Comparison of ENCODE assay signal across 16 cellular contexts in the genomic region with DNA sequence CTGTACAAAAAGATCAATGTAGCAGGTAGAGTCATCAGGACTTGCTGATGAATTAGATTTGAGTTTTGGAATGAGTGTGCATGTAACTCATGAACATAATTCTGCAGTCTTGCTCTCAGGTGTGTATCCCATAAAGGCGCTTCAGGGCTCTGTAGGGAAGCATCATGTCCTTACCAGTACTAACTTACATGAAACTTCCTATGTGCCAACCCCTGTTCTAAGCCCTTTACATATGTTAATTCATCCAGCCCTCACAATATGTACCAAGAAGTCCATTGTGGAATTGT. TPM values are rescaled to one million over a fixed set of nuclear protein-coding genes. Genes with fewer than 3 reads are reported as not detected.
DNase-seq lines count a peak whose midpoint lies in the region; ATAC-seq, FAIRE-seq and TF ChIP-seq lines count a peak whose summit lies in the region.
"Had no signal": no experiment of that assay in that cellular context is flagged by ENCODE, and none has a peak within 500 bp of the region (broad histone marks: within the 10 kb centered on the region; RNA-seq: fewer than 3 reads in every experiment).

No MANE protein-coding gene starts in this region.

- no peaks in the 10 kb centered on the region for H3K9me3 ChIP-seq in GM12878 (replicated peaks; ENCODE audit: control insufficient read depth, insufficient read depth, low read length)

- no peak for TF ChIP-seq RAD21 in GM12878 (IDR thresholded peaks at IDR 0.05; ENCODE audit: insufficient read depth, low read depth, low read length)

- DNase-seq in GM12878 (ENCODE audit: low read depth, low spot score): no peak
- DNase-seq in NCI-H748 treated with DMSO at 0.1 percent for 48 hours (lab: John Stamatoyannopoulos, UW): no peak
- DNase-seq in activated effector memory CD4-positive, alpha-beta T cell treated with anti-CD3 and anti-CD28 coated beads, Interleukin-2, amount 50 U/mL, for 16 hours: no peak
- DNase-seq in activated CD8-positive, alpha-beta memory T cell treated with anti-CD3 and anti-CD28 coated beads, Interleukin-2, amount 10 ng/mL, durations not matched to agents 7 days and 5 days: no peak
- DNase-seq: activated naive CD8-positive, alpha-beta T cell treated with anti-CD3 and anti-CD28 coated beads, Interleukin-2, amount 10 ng/mL, durations not matched to agents 7 days and 5 days; NCI-H1092 treated with DMSO at 0.1 percent for 48 hours; NCI-H526; nephron progenitor cell; substantia nigra; T1000 had no signal

- no peak for FAIRE-seq in GM12878 (lab: Jason Lieb, UNC)
- FAIRE-seq: HTR-8/SVneo had no signal

- no peak overlapping the region for H3K4me3 Mint-ChIP-seq in activated CD8-positive, alpha-beta memory T cell treated with anti-CD3 and anti-CD28 coated beads, Interleukin-2, amount 10 ng/mL, durations not matched to agents 7 days and 5 days
- H3K4me3 Mint-ChIP-seq: activated naive CD8-positive, alpha-beta T cell treated with anti-CD3 and anti-CD28 coated beads, Interleukin-2, amount 10 ng/mL, durations not matched to agents 7 days and 5 days; nephron progenitor cell had no signal

- H3K4me1 Mint-ChIP-seq in activated CD8-positive, alpha-beta memory T cell treated with anti-CD3 and anti-CD28 coated beads, Interleukin-2, amount 10 ng/mL, durations not matched to agents 7 days and 5 days: peaks cover 21% of the 10 kb centered on the region

- no peaks in the 10 kb centered on the region for H3K27me3 ChIP-seq in GM12878 (replicated peaks in 1 of 2; ENCODE audit: control insufficient read depth in 2 of 2, insufficient read depth in 2 of 2, low read length in 1 of 2)

- H3K4me3 ChIP-seq in GM12878: 0 out of 2 replicates have a peak overlapping the region, but pooled peaks have one; percentile 41

- TF ChIP-seq EP300 in GM12878 (IDR thresholded peaks at IDR 0.05; ENCODE audit: borderline replicate concordance in 1 of 2, control insufficient read depth in 1 of 2, low read depth in 2 of 2, low read length in 2 of 2): no peak

- peaks cover 45% of the 10 kb centered on the region for H3K4me1 ChIP-seq in GM12878 (ENCODE audit: control insufficient read depth, insufficient read depth, low read length)

- H2AFZ ChIP-seq in GM12878 (ENCODE audit: control insufficient read depth, low read depth, low read length): no peak overlapping the region

- RAD21 ChIA-PET in GM12878 (lab: Charles Lee; ENCODE audit: unreplicated experiment): interaction anchor here (0.9 to 2.0 kb wide), 2 partner anchors 12 to 19 kb away, joined by 3 to 10 read pairs; partner anchors contain the start of gene FCRLA

- H3K9me3 Mint-ChIP-seq in activated CD8-positive, alpha-beta memory T cell treated with anti-CD3 and anti-CD28 coated beads, Interleukin-2, amount 10 ng/mL, durations not matched to agents 7 days and 5 days (ENCODE audit: low read depth): no peaks in the 10 kb centered on the region
- H3K9me3 Mint-ChIP-seq: activated naive CD8-positive, alpha-beta T cell treated with anti-CD3 and anti-CD28 coated beads, Interleukin-2, amount 10 ng/mL, durations not matched to agents 7 days and 5 days; nephron progenitor cell had no signal

- no peak for TF ChIP-seq POLR2A in GM12878 (IDR thresholded peaks at IDR 0.05; ENCODE audit: low read depth, low read length)

- TF ChIP-seq CTCF in GM12878 (IDR thresholded peaks at IDR 0.05 in 2 of 3, conservative IDR thresholded peaks at IDR 0.05 in 1 of 3; ENCODE audit: control insufficient read depth in 2 of 3, extremely low read depth in 1 of 3, insufficient read depth in 1 of 3, low read depth in 3 of 3, low read length in 3 of 3): no peak

- SMC1A ChIA-PET in GM12878 (lab: Charles Lee; ENCODE audit: uncharacterized antibody, unreplicated experiment): interaction anchor here (1.0 to 1.2 kb wide), 3 partner anchors 18 to 96 kb away, joined by 3 to 4 read pairs (median 3); no protein-coding TSS in a partner anchor

- WGBS in GM12878 (ENCODE audit: insufficient coverage, insufficient replicate concordance, low lambda C conversion rate, missing lambda C conversion rate): 0% methylated on average over 1 of the region's 1 CpG

- CTCF ChIA-PET in GM12878 (lab: Yijun Ruan, JAX): no interaction called here
- CTCF ChIA-PET in activated CD8-positive, alpha-beta memory T cell treated with anti-CD3 and anti-CD28 coated beads, Interleukin-2, amount 10 ng/mL, durations not matched to agents 7 days and 5 days (lab: Charles Lee): no interaction called here

- no peaks in the 10 kb centered on the region for H4K20me1 ChIP-seq in GM12878 (ENCODE audit: control insufficient read depth, insufficient read depth)

- no peak overlapping the region for H3K27ac Mint-ChIP-seq in activated CD8-positive, alpha-beta memory T cell treated with anti-CD3 and anti-CD28 coated beads, Interleukin-2, amount 10 ng/mL, durations not matched to agents 7 days and 5 days
- H3K27ac Mint-ChIP-seq: nephron progenitor cell had no signal

- peaks cover 30% of the 10 kb centered on the region for H3K27me3 Mint-ChIP-seq in activated CD8-positive, alpha-beta memory T cell treated with anti-CD3 and anti-CD28 coated beads, Interleukin-2, amount 10 ng/mL, durations not matched to agents 7 days and 5 days

- in situ Hi-C loops in GM12878 (cut with MboI): no loop called here

- H3K79me2 ChIP-seq in GM12878 (ENCODE audit: control insufficient read depth, insufficient read depth, low read length): no peaks in the 10 kb centered on the region

- peak overlapping the region; percentile 77 for H3K27ac ChIP-seq in GM12878 (ENCODE audit: control insufficient read depth, insufficient read depth)

- ATAC-seq in GM18868 (IDR thresholded peaks at IDR 0.05; ENCODE audit: unreplicated experiment) (peak; percentile 53), GM21390 (IDR thresholded peaks at IDR 0.05; ENCODE audit: unreplicated experiment) (peak; percentile 32), HG03060 (IDR thresholded peaks at IDR 0.05; ENCODE audit: low read depth, unreplicated experiment) (peak; percentile 22), GM12878 (peak; percentile 71)
- no peak for ATAC-seq in activated CD8-positive, alpha-beta memory T cell treated with anti-CD3 and anti-CD28 coated beads, Interleukin-2, amount 10 ng/mL, durations not matched to agents 7 days and 5 days
- ATAC-seq: sciatic nerve had no signal

- H3K36me3 ChIP-seq in GM12878 (ENCODE audit: control insufficient read depth in 2 of 2, insufficient read depth in 2 of 2, low read length in 1 of 2): no peaks in the 10 kb centered on the region

- POLR2A ChIA-PET in GM12878 (lab: Charles Lee): interaction anchor here (1.6 kb wide), 1 partner anchor 10 kb away, joined by 4 read pairs; no protein-coding TSS in a partner anchor

- peak overlapping the region; percentile 72 for H3K4me2 ChIP-seq in GM12878 (ENCODE audit: control insufficient read depth, insufficient read depth)

- H3K36me3 Mint-ChIP-seq in activated CD8-positive, alpha-beta memory T cell treated with anti-CD3 and anti-CD28 coated beads, Interleukin-2, amount 10 ng/mL, durations not matched to agents 7 days and 5 days: peaks cover 1% of the 10 kb centered on the region

- no TSS peak for BruUV-seq in GM12878 (replicated peaks; lab: Mats Ljungman, UMichigan)

- intact Hi-C loops in GM12878 (cut with micrococcal nuclease; ENCODE audit: unreplicated experiment): no loop called here

- H3K9ac ChIP-seq in GM12878 (ENCODE audit: control insufficient read depth, insufficient read depth, low read length): no peak overlapping the region

RNA-seq across cellular contexts. Expression of gene FCRLB, which starts 2.1 kb away (rescaled TPM):
- total RNA-seq in GM12878 (2013; cell fraction: nucleolus; rRNA removed): 4.0 and 4.2 TPM in 2 replicates
- 11.3 and 11.5 TPM in 2 replicates for total RNA-seq in GM12878 (2014; rRNA removed)
- 3.1 and 3.4 TPM in 2 replicates for total RNA-seq in GM12878 (2014; rRNA removed; fragmentation: Illumina TruSeq; extraction: Trizol)
- total RNA-seq in GM12878 (2021): 7.9 and 8.3 TPM in 2 replicates
- 0.73 TPM for polyA plus RNA-seq in GM12878 (2011; ENCODE audit: low read depth)
- polyA plus RNA-seq in GM12878 (2011; rRNA removed): 1.2 and 1.5 TPM in 2 replicates
- polyA plus RNA-seq in GM12878 (2011; cell fraction: cytosol; rRNA removed): 1.3 and 1.7 TPM in 2 replicates
- polyA plus RNA-seq in GM12878 (2011; cell fraction: nucleus; rRNA removed): 3.6 and 4.2 TPM in 2 replicates
- 2.5 and 3.2 TPM in 2 replicates for polyA plus RNA-seq in GM12878 (2012)
- polyA plus RNA-seq in GM12878 (2014; fragmentation: Illumina TruSeq; extraction: Trizol): 1.2 and 1.9 TPM in 2 replicates
- polyA plus RNA-seq in GM12878 (2014; fragmentation: Nextera tagmentation; extraction: Ambion mirVana): 1 to 10 TPM in 1 of 2 experiments, under 1 TPM in 1; 0.55 to 1.2 TPM
- 8.8 and 9.4 TPM in 2 replicates for polyA plus RNA-seq in GM12878 (2014; rRNA removed)
- polyA plus RNA-seq in GM12878 (2016; fragmentation: Nextera tagmentation; extraction: Ambion mirVana): 10 to 100 TPM; 10.9 to 11.7 TPM
- polyA minus RNA-seq in GM12878 (2011; rRNA and poly(A)+ RNA removed): 0.93 and 1.1 TPM in 2 replicates
- 0.53 and 0.62 TPM in 2 replicates for polyA minus RNA-seq in GM12878 (2011; cell fraction: cytosol; rRNA and poly(A)+ RNA removed)
- 2.3 and 2.4 TPM in 2 replicates for polyA minus RNA-seq in GM12878 (2011; cell fraction: nucleus; rRNA and poly(A)+ RNA removed)
- 1 to 10 TPM in 1 of 2 experiments, under 1 TPM in 1; 0.63 to 1.1 TPM for total RNA-seq in activated CD8-positive, alpha-beta memory T cell treated with anti-CD3 and anti-CD28 coated beads, Interleukin-2, amount 10 ng/mL, durations not matched to agents 7 days and 5 days

RNA-seq across cellular contexts. Expression of gene FCRLA, which starts 12.2 kb away (rescaled TPM):
- total RNA-seq in GM12878 (2013; cell fraction: nucleolus; rRNA removed): 48.7 and 51.4 TPM in 2 replicates
- total RNA-seq in GM12878 (2014; rRNA removed) (419 and 443 TPM in 2 replicates), GM12878 (2014; rRNA removed; fragmentation: Illumina TruSeq; extraction: Trizol) (269 and 273 TPM in 2 replicates), GM12878 (2021) (286 and 294 TPM in 2 replicates)
- polyA plus RNA-seq in GM12878 (2011; ENCODE audit: low read depth): 286 TPM
- polyA plus RNA-seq in GM12878 (2011; rRNA removed) (122 and 130 TPM in 2 replicates), GM12878 (2014; fragmentation: Illumina TruSeq; extraction: Trizol) (378 and 399 TPM in 2 replicates), GM12878 (2014; fragmentation: Nextera tagmentation; extraction: Ambion mirVana) (100 to 1,000 TPM; 418 to 714 TPM), GM12878 (2014; rRNA removed) (355 and 359 TPM in 2 replicates), GM12878 (2016; fragmentation: Nextera tagmentation; extraction: Ambion mirVana) (100 to 1,000 TPM; 339 to 389 TPM)
- 126 and 193 TPM in 2 replicates for polyA plus RNA-seq in GM12878 (2011; cell fraction: cytosol; rRNA removed)
- 55.0 and 60.1 TPM in 2 replicates for polyA plus RNA-seq in GM12878 (2011; cell fraction: nucleus; rRNA removed)
- polyA plus RNA-seq in GM12878 (2012): 191 and 218 TPM in 2 replicates
- 84.4 and 140 TPM in 2 replicates for polyA minus RNA-seq in GM12878 (2011; rRNA and poly(A)+ RNA removed)
- polyA minus RNA-seq in GM12878 (2011; cell fraction: cytosol; rRNA and poly(A)+ RNA removed): 24.5 and 36.5 TPM in 2 replicates
- 11.8 and 17.8 TPM in 2 replicates for polyA minus RNA-seq in GM12878 (2011; cell fraction: nucleus; rRNA and poly(A)+ RNA removed)
- not detected for total RNA-seq in activated CD8-positive, alpha-beta memory T cell treated with anti-CD3 and anti-CD28 coated beads, Interleukin-2, amount 10 ng/mL, durations not matched to agents 7 days and 5 days

RNA-seq across cellular contexts. Expression of gene DUSP12, which starts 30.3 kb away (rescaled TPM):
- total RNA-seq in GM12878 (2013; cell fraction: nucleolus; rRNA removed): 51.7 and 53.8 TPM in 2 replicates
- 41.1 and 42.5 TPM in 2 replicates for total RNA-seq in GM12878 (2014; rRNA removed)
- 23.7 and 24.1 TPM in 2 replicates for total RNA-seq in GM12878 (2014; rRNA removed; fragmentation: Illumina TruSeq; extraction: Trizol)
- 25.2 and 29.8 TPM in 2 replicates for total RNA-seq in GM12878 (2021)
- 20.3 TPM for polyA plus RNA-seq in GM12878 (2011; ENCODE audit: low read depth)
- polyA plus RNA-seq in GM12878 (2011; rRNA removed): 50.8 and 62.5 TPM in 2 replicates
- 32.4 and 42.5 TPM in 2 replicates for polyA plus RNA-seq in GM12878 (2011; cell fraction: cytosol; rRNA removed)
- 45.5 and 54.7 TPM in 2 replicates for polyA plus RNA-seq in GM12878 (2011; cell fraction: nucleus; rRNA removed)
- 22.4 and 25.5 TPM in 2 replicates for polyA plus RNA-seq in GM12878 (2012)
- 24.8 and 25.7 TPM in 2 replicates for polyA plus RNA-seq in GM12878 (2014; fragmentation: Illumina TruSeq; extraction: Trizol)
- polyA plus RNA-seq in GM12878 (2014; fragmentation: Nextera tagmentation; extraction: Ambion mirVana): 10 to 100 TPM in 1 of 2 experiments, 1 to 10 TPM in 1; 7.0 to 13.3 TPM
- 46.5 and 51.5 TPM in 2 replicates for polyA plus RNA-seq in GM12878 (2014; rRNA removed)
- polyA plus RNA-seq in GM12878 (2016; fragmentation: Nextera tagmentation; extraction: Ambion mirVana): 10 to 100 TPM; 42.5 TPM
- polyA minus RNA-seq in GM12878 (2011; rRNA and poly(A)+ RNA removed): 16.2 and 20.9 TPM in 2 replicates
- polyA minus RNA-seq in GM12878 (2011; cell fraction: cytosol; rRNA and poly(A)+ RNA removed): 14.8 and 16.3 TPM in 2 replicates
- polyA minus RNA-seq in GM12878 (2011; cell fraction: nucleus; rRNA and poly(A)+ RNA removed): 21.8 and 38.5 TPM in 2 replicates
- 10 to 100 TPM; 27.2 to 34.5 TPM for total RNA-seq in activated CD8-positive, alpha-beta memory T cell treated with anti-CD3 and anti-CD28 coated beads, Interleukin-2, amount 10 ng/mL, durations not matched to agents 7 days and 5 days

RNA-seq across cellular contexts. Expression of gene ATF6, which starts 46.9 kb away (rescaled TPM):
- 65.7 and 71.1 TPM in 2 replicates for total RNA-seq in GM12878 (2013; cell fraction: nucleolus; rRNA removed)
- total RNA-seq in GM12878 (2014; rRNA removed) (15.2 and 18.0 TPM in 2 replicates), GM12878 (2014; rRNA removed; fragmentation: Illumina TruSeq; extraction: Trizol) (23.0 and 23.3 TPM in 2 replicates), GM12878 (2021) (17.0 and 17.5 TPM in 2 replicates)
- 7.1 TPM for polyA plus RNA-seq in GM12878 (2011; ENCODE audit: low read depth)
- polyA plus RNA-seq in GM12878 (2011; rRNA removed) (24.3 and 30.4 TPM in 2 replicates), GM12878 (2014; fragmentation: Illumina TruSeq; extraction: Trizol) (19.2 and 23.8 TPM in 2 replicates), GM12878 (2014; fragmentation: Nextera tagmentation; extraction: Ambion mirVana) (1 to 10 TPM; 7.8 to 8.9 TPM), GM12878 (2014; rRNA removed) (10.3 and 11.7 TPM in 2 replicates), GM12878 (2016; fragmentation: Nextera tagmentation; extraction: Ambion mirVana) (10 to 100 TPM; 12.9 to 14.2 TPM)
- 12.7 and 14.3 TPM in 2 replicates for polyA plus RNA-seq in GM12878 (2011; cell fraction: cytosol; rRNA removed)
- 9.5 and 10.7 TPM in 2 replicates for polyA plus RNA-seq in GM12878 (2011; cell fraction: nucleus; rRNA removed)
- 9.9 and 11.2 TPM in 2 replicates for polyA plus RNA-seq in GM12878 (2012)
- polyA minus RNA-seq in GM12878 (2011; rRNA and poly(A)+ RNA removed): 29.3 and 33.2 TPM in 2 replicates
- polyA minus RNA-seq in GM12878 (2011; cell fraction: cytosol; rRNA and poly(A)+ RNA removed): 7.4 and 8.7 TPM in 2 replicates
- 21.9 and 29.9 TPM in 2 replicates for polyA minus RNA-seq in GM12878 (2011; cell fraction: nucleus; rRNA and poly(A)+ RNA removed)
- total RNA-seq in activated CD8-positive, alpha-beta memory T cell treated with anti-CD3 and anti-CD28 coated beads, Interleukin-2, amount 10 ng/mL, durations not matched to agents 7 days and 5 days: 10 to 100 TPM; 16.8 to 21.3 TPM

RNA-seq across cellular contexts. Expression of gene FCGR2B, which starts 56.3 kb away (rescaled TPM):
- total RNA-seq in GM12878 (2013; cell fraction: nucleolus; rRNA removed): 113 and 116 TPM in 2 replicates
- total RNA-seq in GM12878 (2014; rRNA removed) (99.3 and 100 TPM in 2 replicates), GM12878 (2014; rRNA removed; fragmentation: Illumina TruSeq; extraction: Trizol) (76.6 and 78.5 TPM in 2 replicates), GM12878 (2021) (88.9 and 99.4 TPM in 2 replicates)
- 27.4 TPM for polyA plus RNA-seq in GM12878 (2011; ENCODE audit: low read depth)
- polyA plus RNA-seq in GM12878 (2011; rRNA removed) (99.1 and 111 TPM in 2 replicates), GM12878 (2014; fragmentation: Illumina TruSeq; extraction: Trizol) (118 and 122 TPM in 2 replicates), GM12878 (2014; fragmentation: Nextera tagmentation; extraction: Ambion mirVana) (100 to 1,000 TPM; 131 to 216 TPM), GM12878 (2014; rRNA removed) (101 and 106 TPM in 2 replicates), GM12878 (2016; fragmentation: Nextera tagmentation; extraction: Ambion mirVana) (100 to 1,000 TPM; 105 to 112 TPM)
- polyA plus RNA-seq in GM12878 (2011; cell fraction: cytosol; rRNA removed): 146 and 151 TPM in 2 replicates
- polyA plus RNA-seq in GM12878 (2011; cell fraction: nucleus; rRNA removed): 167 and 219 TPM in 2 replicates
- polyA plus RNA-seq in GM12878 (2012): 32.7 and 37.9 TPM in 2 replicates
- 82.4 and 94.0 TPM in 2 replicates for polyA minus RNA-seq in GM12878 (2011; rRNA and poly(A)+ RNA removed)
- polyA minus RNA-seq in GM12878 (2011; cell fraction: cytosol; rRNA and poly(A)+ RNA removed): 21.1 and 30.9 TPM in 2 replicates
- polyA minus RNA-seq in GM12878 (2011; cell fraction: nucleus; rRNA and poly(A)+ RNA removed): 35.2 and 46.1 TPM in 2 replicates
- total RNA-seq in activated CD8-positive, alpha-beta memory T cell treated with anti-CD3 and anti-CD28 coated beads, Interleukin-2, amount 10 ng/mL, durations not matched to agents 7 days and 5 days: under 1 TPM in 1 of 2 experiments, not detected in 1; 0.20 TPM
- total RNA-seq: fibroblast of lung had no signal
- polyA plus RNA-seq: fibroblast of lung had no signal

Comparison
In these comparisons a context has a peak if more than half of its experiments do, and no peak if none do; other contexts are left out.
1. RNA of gene FCRLA, which starts 12.2 kb away (total RNA-seq): 48.7 to 443 TPM in GM12878; not detected in activated CD8-positive, alpha-beta memory T cell treated with anti-CD3 and anti-CD28 coated beads, Interleukin-2, amount 10 ng/mL, durations not matched to agents 7 days and 5 days; every median in the first group is over 10 times any median in the second.